ENCODE assay signal across 9 cellular contexts in the genomic region with DNA sequence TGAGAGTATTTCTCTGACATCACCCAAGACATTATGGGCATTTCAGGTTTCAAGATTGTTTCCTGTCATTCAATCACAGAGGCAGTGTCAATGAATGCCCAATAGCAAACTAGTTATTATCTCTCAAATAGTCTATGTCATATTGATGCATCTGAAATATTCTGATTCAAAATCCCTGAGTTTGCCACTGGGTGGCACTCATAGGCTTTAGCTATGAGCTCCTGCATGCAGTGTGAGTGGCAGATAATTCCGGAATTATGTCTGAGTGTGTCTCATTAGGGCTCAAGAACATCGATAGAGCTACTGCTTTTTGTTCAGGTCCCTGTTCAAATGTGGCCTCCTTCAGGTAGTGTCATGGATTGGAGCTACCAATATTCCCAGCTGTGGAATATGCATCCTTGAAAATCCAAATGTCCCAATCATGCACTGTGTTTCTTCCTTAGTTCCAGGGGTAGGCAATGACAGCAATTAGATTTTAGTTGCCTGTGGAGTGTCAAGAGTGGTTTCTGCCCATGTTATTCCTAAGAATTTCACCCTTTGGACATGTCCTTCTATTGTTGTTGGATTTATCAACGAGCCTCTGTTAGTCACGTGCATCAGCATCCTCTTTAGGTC. TPM values are rescaled to one million over a fixed set of nuclear protein-coding genes. Genes with fewer than 3 reads are reported as not detected.
DNase-seq lines count a peak whose midpoint lies in the region; ATAC-seq and TF ChIP-seq lines count a peak whose summit lies in the region.
"Had no signal": no experiment of that assay in that cellular context is flagged by ENCODE, and none has a peak within 500 bp of the region (broad histone marks: within the 10 kb centered on the region; RNA-seq: fewer than 3 reads in every experiment).

No MANE protein-coding gene starts in this region.

- POLR2A ChIA-PET in AG04450 (lab: Yijun Ruan, JAX): interaction anchor here (1.0 kb wide), 1 partner anchor 83 kb away, joined by 3 read pairs; no protein-coding TSS in a partner anchor
- POLR2A ChIA-PET in activated CD4-positive, alpha-beta T cell treated with anti-CD3 and anti-CD28 coated beads, Interleukin-2, amount 10 ng/mL, durations not matched to agents 7 days and 5 days (lab: Charles Lee): no interaction called here

- intact Hi-C loops in esophagus squamous epithelium (cut with DNase I): loop anchor here (5.0 kb wide), 1 partner anchor 81 kb away; a partner anchor contains a TSS

- H3K4me1 ChIP-seq in esophagus squamous epithelium: no peaks in the 10 kb centered on the region

- H3K4me1 Mint-ChIP-seq in activated CD4-positive, alpha-beta T cell treated with anti-CD3 and anti-CD28 coated beads, Interleukin-2, amount 10 ng/mL, durations not matched to agents 7 days and 5 days: no peaks in the 10 kb centered on the region
- no peaks in the 10 kb centered on the region for H3K4me1 Mint-ChIP-seq in nephron progenitor cell

- H3K36me3 ChIP-seq in esophagus squamous epithelium: no peaks in the 10 kb centered on the region

- H3K4me3 ChIP-seq in AG04450 (ENCODE audit: low read depth, low read length) (no peak overlapping the region), esophagus squamous epithelium (no peak overlapping the region)

- no peak overlapping the region for H3K27ac Mint-ChIP-seq in activated CD4-positive, alpha-beta T cell treated with anti-CD3 and anti-CD28 coated beads, Interleukin-2, amount 10 ng/mL, durations not matched to agents 7 days and 5 days
- H3K27ac Mint-ChIP-seq in nephron progenitor cell: no peak overlapping the region

- TF ChIP-seq CTCF in AG04450 (IDR thresholded peaks at IDR 0.05; ENCODE audit: low read depth, low read length): peak; percentile 73
- peak; percentile 55 for TF ChIP-seq CTCF in GM12872 (IDR thresholded peaks at IDR 0.05; ENCODE audit: insufficient read depth, low read depth, low read length)
- TF ChIP-seq CTCF in esophagus squamous epithelium (IDR thresholded peaks at IDR 0.05): peak; percentile 16 to 78 (median 67)
- peak; percentile 67 for TF ChIP-seq CTCF in nephron progenitor cell (IDR thresholded peaks at IDR 0.05)

- H3K27me3 ChIP-seq in AG04450 (ENCODE audit: control insufficient read depth, insufficient read depth, low read length) (peaks cover 10% of the 10 kb centered on the region), esophagus squamous epithelium (peaks cover 0 to 63% (median 0%) of the 10 kb centered on the region in 4 donors)

- H3K27ac ChIP-seq in AG04450 (ENCODE audit: low read depth, low read length): no peak overlapping the region
- no peak overlapping the region for H3K27ac ChIP-seq in esophagus squamous epithelium

- 39 to 40% methylated on average over 4 of the region's 4 CpGs for WGBS in esophagus squamous epithelium, 2 donors

- ATAC-seq in GM21367 (IDR thresholded peaks at IDR 0.05; ENCODE audit: unreplicated experiment) (no peak), GM18519 (IDR thresholded peaks at IDR 0.05; ENCODE audit: low FRiP score, unreplicated experiment) (no peak)

- no peak overlapping the region for H3K4me3 Mint-ChIP-seq in activated CD4-positive, alpha-beta T cell treated with anti-CD3 and anti-CD28 coated beads, Interleukin-2, amount 10 ng/mL, durations not matched to agents 7 days and 5 days
- no peak overlapping the region for H3K4me3 Mint-ChIP-seq in nephron progenitor cell

- H3K9me3 Mint-ChIP-seq in activated CD4-positive, alpha-beta T cell treated with anti-CD3 and anti-CD28 coated beads, Interleukin-2, amount 10 ng/mL, durations not matched to agents 7 days and 5 days: no peaks in the 10 kb centered on the region
- H3K9me3 Mint-ChIP-seq in nephron progenitor cell: no peaks in the 10 kb centered on the region

- peak; percentile 18 for DNase-seq in AG04450 (ENCODE audit: low read depth, low spot score)
- peak; percentile 7 for DNase-seq in NCI-H2107 (lab: John Stamatoyannopoulos, UW)
- DNase-seq in activated CD4-positive, alpha-beta T cell treated with anti-CD3 and anti-CD28 coated beads, Interleukin-2, amount 10 ng/mL, durations not matched to agents 7 days and 5 days: peak; percentile 62
- no peak for DNase-seq in esophagus squamous epithelium (lab: John Stamatoyannopoulos, UW)
- peak; percentile 41 for DNase-seq in nephron progenitor cell

- no peaks in the 10 kb centered on the region for H3K9me3 ChIP-seq in AG04450 (ENCODE audit: control insufficient read depth, insufficient read depth, low read length)
- H3K9me3 ChIP-seq in esophagus squamous epithelium: no peaks in the 10 kb centered on the region

- CTCF ChIA-PET in AG04450 (lab: Charles Lee): interaction anchor here (0.5 to 7.8 kb wide), 22 partner anchors 9 to 779 kb away, joined by 3 to 239 read pairs (median 4); a partner anchor contains a TSS
- CTCF ChIA-PET in activated CD4-positive, alpha-beta T cell treated with anti-CD3 and anti-CD28 coated beads, Interleukin-2, amount 10 ng/mL, durations not matched to agents 7 days and 5 days (lab: Charles Lee): interaction anchor here (0.6 to 2.9 kb wide), 4 partner anchors 9 to 83 kb away, joined by 3 to 16 read pairs (median 4); no protein-coding TSS in a partner anchor

- no peak for TF ChIP-seq POLR2A in esophagus squamous epithelium (IDR thresholded peaks at IDR 0.05)

- no peaks in the 10 kb centered on the region for H3K36me3 Mint-ChIP-seq in activated CD4-positive, alpha-beta T cell treated with anti-CD3 and anti-CD28 coated beads, Interleukin-2, amount 10 ng/mL, durations not matched to agents 7 days and 5 days (ENCODE audit: low read depth)
- H3K36me3 Mint-ChIP-seq in nephron progenitor cell (ENCODE audit: low read depth): no peaks in the 10 kb centered on the region

- peaks cover 30% of the 10 kb centered on the region for H3K27me3 Mint-ChIP-seq in activated CD4-positive, alpha-beta T cell treated with anti-CD3 and anti-CD28 coated beads, Interleukin-2, amount 10 ng/mL, durations not matched to agents 7 days and 5 days
- H3K27me3 Mint-ChIP-seq in nephron progenitor cell (ENCODE audit: low read depth, poor library complexity): peaks cover 66% of the 10 kb centered on the region

RNA-seq across cellular contexts. Expression of a gene that starts 7.8 kb away (rescaled TPM):
- not detected in 2 replicates for polyA plus RNA-seq in AG04450 (2011; rRNA removed)
- not detected in 2 replicates for polyA minus RNA-seq in AG04450 (2011; rRNA and poly(A)+ RNA removed)
- not detected for total RNA-seq in activated CD4-positive, alpha-beta T cell treated with anti-CD3 and anti-CD28 coated beads, Interleukin-2, amount 10 ng/mL, durations not matched to agents 7 days and 5 days
- not detected for total RNA-seq in esophagus squamous epithelium
- total RNA-seq: mononuclear cell had no signal

RNA-seq across cellular contexts. Expression of a gene that starts 30.9 kb away (rescaled TPM):
- not detected in 2 replicates for polyA plus RNA-seq in AG04450 (2011; rRNA removed)
- not detected in 2 replicates for polyA minus RNA-seq in AG04450 (2011; rRNA and poly(A)+ RNA removed)
- total RNA-seq in activated CD4-positive, alpha-beta T cell treated with anti-CD3 and anti-CD28 coated beads, Interleukin-2, amount 10 ng/mL, durations not matched to agents 7 days and 5 days: not detected
- total RNA-seq in esophagus squamous epithelium: not detected
- total RNA-seq: mononuclear cell had no signal

RNA-seq across cellular contexts. Expression of a gene that starts 35.9 kb away (rescaled TPM):
- 103 and 114 TPM in 2 replicates for polyA plus RNA-seq in AG04450 (2011; rRNA removed)
- 74.5 and 83.9 TPM in 2 replicates for polyA minus RNA-seq in AG04450 (2011; rRNA and poly(A)+ RNA removed)
- total RNA-seq in activated CD4-positive, alpha-beta T cell treated with anti-CD3 and anti-CD28 coated beads, Interleukin-2, amount 10 ng/mL, durations not matched to agents 7 days and 5 days: 100 to 1,000 TPM; 111 TPM
- total RNA-seq in esophagus squamous epithelium: 100 to 1,000 TPM in 2 of 4 donors, 10 to 100 TPM in 2; 62.4 to 259 (median 104) TPM
